In the genomic region with DNA sequence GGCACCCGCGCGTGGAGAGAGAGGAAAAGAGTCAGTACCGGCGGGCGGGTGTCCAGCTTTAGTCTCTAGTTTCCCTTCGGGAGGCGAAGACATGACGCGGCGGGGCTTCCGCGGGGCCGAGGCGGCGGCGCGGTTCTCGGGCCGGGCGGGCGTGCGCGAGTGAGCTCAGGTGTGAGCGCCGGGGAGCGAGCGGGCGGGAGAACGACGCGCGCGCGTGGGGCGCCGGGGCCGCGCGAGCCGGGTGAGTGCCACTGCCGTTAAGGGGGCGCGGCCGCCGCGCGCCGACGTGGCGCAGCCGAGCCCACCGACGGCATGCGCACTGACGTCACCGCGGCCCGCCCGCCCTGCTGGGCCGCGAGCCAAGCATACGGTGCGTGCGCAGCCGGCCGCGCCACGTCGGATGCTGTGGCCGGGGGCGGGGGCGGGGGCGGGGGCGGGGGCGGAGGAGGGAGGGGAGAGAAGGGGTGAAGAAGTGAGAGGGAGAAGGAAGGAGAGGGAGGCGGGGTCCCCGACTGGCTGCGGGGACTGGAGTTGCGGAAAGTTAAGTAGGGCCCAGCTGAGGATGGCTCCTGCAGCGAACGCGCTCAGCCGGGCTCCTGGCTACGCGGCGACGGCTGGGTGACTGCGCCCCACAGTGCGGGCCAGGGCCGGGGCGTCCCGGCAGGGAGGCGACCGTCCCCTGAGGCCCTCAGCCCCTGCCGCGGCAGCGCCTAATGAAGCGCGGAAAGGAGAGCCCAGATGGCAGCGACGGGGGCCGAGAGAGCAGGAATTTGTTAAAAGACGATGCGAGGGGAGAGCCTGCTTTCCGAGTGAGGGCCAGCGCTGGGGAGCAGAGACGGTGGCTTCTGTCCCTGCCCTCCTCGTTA, we compare ENCODE assay signal across 1 cellular context.
A peak's percentile ranks its signal among the peaks of the same experiment; 100 is the strongest.
TF ChIP-seq lines count a peak whose summit lies in the region.

A gene with protein sequence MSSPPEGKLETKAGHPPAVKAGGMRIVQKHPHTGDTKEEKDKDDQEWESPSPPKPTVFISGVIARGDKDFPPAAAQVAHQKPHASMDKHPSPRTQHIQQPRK (minus strand): TSS at position 259 of the 866 bp plus-strand sequence. CDS start 166 bp downstream, at position 93.

TF ChIP-seq in K562, 482 proteins besides CTCF, POLR2A, EP300 and RAD21 (continued from another document and continues in another):
- TF ChIP-seq, protein P1, sequence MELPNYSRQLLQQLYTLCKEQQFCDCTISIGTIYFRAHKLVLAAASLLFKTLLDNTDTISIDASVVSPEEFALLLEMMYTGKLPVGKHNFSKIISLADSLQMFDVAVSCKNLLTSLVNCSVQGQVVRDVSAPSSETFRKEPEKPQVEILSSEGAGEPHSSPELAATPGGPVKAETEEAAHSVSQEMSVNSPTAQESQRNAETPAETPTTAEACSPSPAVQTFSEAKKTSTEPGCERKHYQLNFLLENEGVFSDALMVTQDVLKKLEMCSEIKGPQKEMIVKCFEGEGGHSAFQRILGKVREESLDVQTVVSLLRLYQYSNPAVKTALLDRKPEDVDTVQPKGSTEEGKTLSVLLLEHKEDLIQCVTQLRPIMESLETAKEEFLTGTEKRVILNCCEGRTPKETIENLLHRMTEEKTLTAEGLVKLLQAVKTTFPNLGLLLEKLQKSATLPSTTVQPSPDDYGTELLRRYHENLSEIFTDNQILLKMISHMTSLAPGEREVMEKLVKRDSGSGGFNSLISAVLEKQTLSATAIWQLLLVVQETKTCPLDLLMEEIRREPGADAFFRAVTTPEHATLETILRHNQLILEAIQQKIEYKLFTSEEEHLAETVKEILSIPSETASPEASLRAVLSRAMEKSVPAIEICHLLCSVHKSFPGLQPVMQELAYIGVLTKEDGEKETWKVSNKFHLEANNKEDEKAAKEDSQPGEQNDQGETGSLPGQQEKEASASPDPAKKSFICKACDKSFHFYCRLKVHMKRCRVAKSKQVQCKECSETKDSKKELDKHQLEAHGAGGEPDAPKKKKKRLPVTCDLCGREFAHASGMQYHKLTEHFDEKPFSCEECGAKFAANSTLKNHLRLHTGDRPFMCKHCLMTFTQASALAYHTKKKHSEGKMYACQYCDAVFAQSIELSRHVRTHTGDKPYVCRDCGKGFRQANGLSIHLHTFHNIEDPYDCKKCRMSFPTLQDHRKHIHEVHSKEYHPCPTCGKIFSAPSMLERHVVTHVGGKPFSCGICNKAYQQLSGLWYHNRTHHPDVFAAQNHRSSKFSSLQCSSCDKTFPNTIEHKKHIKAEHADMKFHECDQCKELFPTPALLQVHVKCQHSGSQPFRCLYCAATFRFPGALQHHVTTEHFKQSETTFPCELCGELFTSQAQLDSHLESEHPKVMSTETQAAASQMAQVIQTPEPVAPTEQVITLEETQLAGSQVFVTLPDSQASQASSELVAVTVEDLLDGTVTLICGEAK (IDR thresholded peaks at IDR 0.05): no peak
- TF ChIP-seq, protein P1 (CRISPR knock-in tag; IDR thresholded peaks at IDR 0.05): no peak
- no peak for TF ChIP-seq ZNF699 (CRISPR knock-in tag; IDR thresholded peaks at IDR 0.05; ENCODE audit: insufficient replicate concordance)
- no peak for TF ChIP-seq PCBP2 (IDR thresholded peaks at IDR 0.05; ENCODE audit: low read depth, low read length, poor library complexity, severe bottlenecking)
- TF ChIP-seq U2AF1 (optimal IDR thresholded peaks at IDR 0.05; ENCODE audit: low read depth, low read length): no peak
- TF ChIP-seq C11orf30 (IDR thresholded peaks at IDR 0.05; ENCODE audit: low read depth): no peak
- TF ChIP-seq, protein P2, sequence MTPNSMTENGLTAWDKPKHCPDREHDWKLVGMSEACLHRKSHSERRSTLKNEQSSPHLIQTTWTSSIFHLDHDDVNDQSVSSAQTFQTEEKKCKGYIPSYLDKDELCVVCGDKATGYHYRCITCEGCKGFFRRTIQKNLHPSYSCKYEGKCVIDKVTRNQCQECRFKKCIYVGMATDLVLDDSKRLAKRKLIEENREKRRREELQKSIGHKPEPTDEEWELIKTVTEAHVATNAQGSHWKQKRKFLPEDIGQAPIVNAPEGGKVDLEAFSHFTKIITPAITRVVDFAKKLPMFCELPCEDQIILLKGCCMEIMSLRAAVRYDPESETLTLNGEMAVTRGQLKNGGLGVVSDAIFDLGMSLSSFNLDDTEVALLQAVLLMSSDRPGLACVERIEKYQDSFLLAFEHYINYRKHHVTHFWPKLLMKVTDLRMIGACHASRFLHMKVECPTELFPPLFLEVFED (CRISPR knock-in tag; conservative IDR thresholded peaks at IDR 0.05): no peak
- TF ChIP-seq, protein P3, sequence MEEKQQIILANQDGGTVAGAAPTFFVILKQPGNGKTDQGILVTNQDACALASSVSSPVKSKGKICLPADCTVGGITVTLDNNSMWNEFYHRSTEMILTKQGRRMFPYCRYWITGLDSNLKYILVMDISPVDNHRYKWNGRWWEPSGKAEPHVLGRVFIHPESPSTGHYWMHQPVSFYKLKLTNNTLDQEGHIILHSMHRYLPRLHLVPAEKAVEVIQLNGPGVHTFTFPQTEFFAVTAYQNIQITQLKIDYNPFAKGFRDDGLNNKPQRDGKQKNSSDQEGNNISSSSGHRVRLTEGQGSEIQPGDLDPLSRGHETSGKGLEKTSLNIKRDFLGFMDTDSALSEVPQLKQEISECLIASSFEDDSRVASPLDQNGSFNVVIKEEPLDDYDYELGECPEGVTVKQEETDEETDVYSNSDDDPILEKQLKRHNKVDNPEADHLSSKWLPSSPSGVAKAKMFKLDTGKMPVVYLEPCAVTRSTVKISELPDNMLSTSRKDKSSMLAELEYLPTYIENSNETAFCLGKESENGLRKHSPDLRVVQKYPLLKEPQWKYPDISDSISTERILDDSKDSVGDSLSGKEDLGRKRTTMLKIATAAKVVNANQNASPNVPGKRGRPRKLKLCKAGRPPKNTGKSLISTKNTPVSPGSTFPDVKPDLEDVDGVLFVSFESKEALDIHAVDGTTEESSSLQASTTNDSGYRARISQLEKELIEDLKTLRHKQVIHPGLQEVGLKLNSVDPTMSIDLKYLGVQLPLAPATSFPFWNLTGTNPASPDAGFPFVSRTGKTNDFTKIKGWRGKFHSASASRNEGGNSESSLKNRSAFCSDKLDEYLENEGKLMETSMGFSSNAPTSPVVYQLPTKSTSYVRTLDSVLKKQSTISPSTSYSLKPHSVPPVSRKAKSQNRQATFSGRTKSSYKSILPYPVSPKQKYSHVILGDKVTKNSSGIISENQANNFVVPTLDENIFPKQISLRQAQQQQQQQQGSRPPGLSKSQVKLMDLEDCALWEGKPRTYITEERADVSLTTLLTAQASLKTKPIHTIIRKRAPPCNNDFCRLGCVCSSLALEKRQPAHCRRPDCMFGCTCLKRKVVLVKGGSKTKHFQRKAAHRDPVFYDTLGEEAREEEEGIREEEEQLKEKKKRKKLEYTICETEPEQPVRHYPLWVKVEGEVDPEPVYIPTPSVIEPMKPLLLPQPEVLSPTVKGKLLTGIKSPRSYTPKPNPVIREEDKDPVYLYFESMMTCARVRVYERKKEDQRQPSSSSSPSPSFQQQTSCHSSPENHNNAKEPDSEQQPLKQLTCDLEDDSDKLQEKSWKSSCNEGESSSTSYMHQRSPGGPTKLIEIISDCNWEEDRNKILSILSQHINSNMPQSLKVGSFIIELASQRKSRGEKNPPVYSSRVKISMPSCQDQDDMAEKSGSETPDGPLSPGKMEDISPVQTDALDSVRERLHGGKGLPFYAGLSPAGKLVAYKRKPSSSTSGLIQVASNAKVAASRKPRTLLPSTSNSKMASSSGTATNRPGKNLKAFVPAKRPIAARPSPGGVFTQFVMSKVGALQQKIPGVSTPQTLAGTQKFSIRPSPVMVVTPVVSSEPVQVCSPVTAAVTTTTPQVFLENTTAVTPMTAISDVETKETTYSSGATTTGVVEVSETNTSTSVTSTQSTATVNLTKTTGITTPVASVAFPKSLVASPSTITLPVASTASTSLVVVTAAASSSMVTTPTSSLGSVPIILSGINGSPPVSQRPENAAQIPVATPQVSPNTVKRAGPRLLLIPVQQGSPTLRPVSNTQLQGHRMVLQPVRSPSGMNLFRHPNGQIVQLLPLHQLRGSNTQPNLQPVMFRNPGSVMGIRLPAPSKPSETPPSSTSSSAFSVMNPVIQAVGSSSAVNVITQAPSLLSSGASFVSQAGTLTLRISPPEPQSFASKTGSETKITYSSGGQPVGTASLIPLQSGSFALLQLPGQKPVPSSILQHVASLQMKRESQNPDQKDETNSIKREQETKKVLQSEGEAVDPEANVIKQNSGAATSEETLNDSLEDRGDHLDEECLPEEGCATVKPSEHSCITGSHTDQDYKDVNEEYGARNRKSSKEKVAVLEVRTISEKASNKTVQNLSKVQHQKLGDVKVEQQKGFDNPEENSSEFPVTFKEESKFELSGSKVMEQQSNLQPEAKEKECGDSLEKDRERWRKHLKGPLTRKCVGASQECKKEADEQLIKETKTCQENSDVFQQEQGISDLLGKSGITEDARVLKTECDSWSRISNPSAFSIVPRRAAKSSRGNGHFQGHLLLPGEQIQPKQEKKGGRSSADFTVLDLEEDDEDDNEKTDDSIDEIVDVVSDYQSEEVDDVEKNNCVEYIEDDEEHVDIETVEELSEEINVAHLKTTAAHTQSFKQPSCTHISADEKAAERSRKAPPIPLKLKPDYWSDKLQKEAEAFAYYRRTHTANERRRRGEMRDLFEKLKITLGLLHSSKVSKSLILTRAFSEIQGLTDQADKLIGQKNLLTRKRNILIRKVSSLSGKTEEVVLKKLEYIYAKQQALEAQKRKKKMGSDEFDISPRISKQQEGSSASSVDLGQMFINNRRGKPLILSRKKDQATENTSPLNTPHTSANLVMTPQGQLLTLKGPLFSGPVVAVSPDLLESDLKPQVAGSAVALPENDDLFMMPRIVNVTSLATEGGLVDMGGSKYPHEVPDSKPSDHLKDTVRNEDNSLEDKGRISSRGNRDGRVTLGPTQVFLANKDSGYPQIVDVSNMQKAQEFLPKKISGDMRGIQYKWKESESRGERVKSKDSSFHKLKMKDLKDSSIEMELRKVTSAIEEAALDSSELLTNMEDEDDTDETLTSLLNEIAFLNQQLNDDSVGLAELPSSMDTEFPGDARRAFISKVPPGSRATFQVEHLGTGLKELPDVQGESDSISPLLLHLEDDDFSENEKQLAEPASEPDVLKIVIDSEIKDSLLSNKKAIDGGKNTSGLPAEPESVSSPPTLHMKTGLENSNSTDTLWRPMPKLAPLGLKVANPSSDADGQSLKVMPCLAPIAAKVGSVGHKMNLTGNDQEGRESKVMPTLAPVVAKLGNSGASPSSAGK (IDR thresholded peaks at IDR 0.05): no peak; the same call in 1 of the 2 replicates
- TF ChIP-seq, protein P4, sequence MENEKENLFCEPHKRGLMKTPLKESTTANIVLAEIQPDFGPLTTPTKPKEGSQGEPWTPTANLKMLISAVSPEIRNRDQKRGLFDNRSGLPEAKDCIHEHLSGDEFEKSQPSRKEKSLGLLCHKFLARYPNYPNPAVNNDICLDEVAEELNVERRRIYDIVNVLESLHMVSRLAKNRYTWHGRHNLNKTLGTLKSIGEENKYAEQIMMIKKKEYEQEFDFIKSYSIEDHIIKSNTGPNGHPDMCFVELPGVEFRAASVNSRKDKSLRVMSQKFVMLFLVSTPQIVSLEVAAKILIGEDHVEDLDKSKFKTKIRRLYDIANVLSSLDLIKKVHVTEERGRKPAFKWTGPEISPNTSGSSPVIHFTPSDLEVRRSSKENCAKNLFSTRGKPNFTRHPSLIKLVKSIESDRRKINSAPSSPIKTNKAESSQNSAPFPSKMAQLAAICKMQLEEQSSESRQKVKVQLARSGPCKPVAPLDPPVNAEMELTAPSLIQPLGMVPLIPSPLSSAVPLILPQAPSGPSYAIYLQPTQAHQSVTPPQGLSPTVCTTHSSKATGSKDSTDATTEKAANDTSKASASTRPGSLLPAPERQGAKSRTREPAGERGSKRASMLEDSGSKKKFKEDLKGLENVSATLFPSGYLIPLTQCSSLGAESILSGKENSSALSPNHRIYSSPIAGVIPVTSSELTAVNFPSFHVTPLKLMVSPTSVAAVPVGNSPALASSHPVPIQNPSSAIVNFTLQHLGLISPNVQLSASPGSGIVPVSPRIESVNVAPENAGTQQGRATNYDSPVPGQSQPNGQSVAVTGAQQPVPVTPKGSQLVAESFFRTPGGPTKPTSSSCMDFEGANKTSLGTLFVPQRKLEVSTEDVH (IDR thresholded peaks at IDR 0.05; ENCODE audit: low read depth, partially characterized antibody): no peak
- TF ChIP-seq SMAD3 (CRISPR knock-in tag; conservative IDR thresholded peaks at IDR 0.05): no peak
- TF ChIP-seq TGIF2 (CRISPR knock-in tag; IDR thresholded peaks at IDR 0.05): no peak
- TF ChIP-seq SRF (CRISPR knock-in tag; IDR thresholded peaks at IDR 0.05): no peak; a peak in 1 of 4 replicates
- TF ChIP-seq, protein P5, sequence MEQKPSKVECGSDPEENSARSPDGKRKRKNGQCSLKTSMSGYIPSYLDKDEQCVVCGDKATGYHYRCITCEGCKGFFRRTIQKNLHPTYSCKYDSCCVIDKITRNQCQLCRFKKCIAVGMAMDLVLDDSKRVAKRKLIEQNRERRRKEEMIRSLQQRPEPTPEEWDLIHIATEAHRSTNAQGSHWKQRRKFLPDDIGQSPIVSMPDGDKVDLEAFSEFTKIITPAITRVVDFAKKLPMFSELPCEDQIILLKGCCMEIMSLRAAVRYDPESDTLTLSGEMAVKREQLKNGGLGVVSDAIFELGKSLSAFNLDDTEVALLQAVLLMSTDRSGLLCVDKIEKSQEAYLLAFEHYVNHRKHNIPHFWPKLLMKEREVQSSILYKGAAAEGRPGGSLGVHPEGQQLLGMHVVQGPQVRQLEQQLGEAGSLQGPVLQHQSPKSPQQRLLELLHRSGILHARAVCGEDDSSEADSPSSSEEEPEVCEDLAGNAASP (IDR thresholded peaks at IDR 0.05): no peak
- TF ChIP-seq BACH1 (tag; IDR thresholded peaks at IDR 0.05): no peak
- peak; percentile 23; the same call in 1 of the 2 replicates for TF ChIP-seq MEF2A (IDR thresholded peaks at IDR 0.05; ENCODE audit: control insufficient read depth, low read depth, low read length)
- no peak for TF ChIP-seq ZNF263 (CRISPR knock-in tag; IDR thresholded peaks at IDR 0.05; ENCODE audit: borderline replicate concordance)
- TF ChIP-seq RUNX1 (IDR thresholded peaks at IDR 0.05; ENCODE audit: low read depth): no peak
